In genomic region chr1:198272492-198272891, GRCh38 we compare ENCODE assay signal across 22 cellular contexts.
DNase-seq lines count a peak whose midpoint lies in the region; ATAC-seq and TF ChIP-seq lines count a peak whose summit lies in the region.
"Had no signal": no experiment of that assay in that cellular context is flagged by ENCODE, and none has a peak within 500 bp of the region (broad histone marks: within the 10 kb centered on the region; RNA-seq: fewer than 3 reads in every experiment).

No MANE protein-coding gene starts in this region.

- H3K36me3 ChIP-seq in adrenal gland (replicated peaks in 1 of 2) = no peaks in the 10 kb centered on the region
- H3K36me3 ChIP-seq: uterus had no signal

- no peak for DNase-seq in activated naive CD8-positive, alpha-beta T cell treated with anti-CD3 and anti-CD28 coated beads for 36 hours
- DNase-seq in adrenal gland (no peak), fibroblast of villous mesenchyme (ENCODE audit: low read depth) (peak; percentile 28), osteocyte (ENCODE audit: extremely low spot score, unreplicated experiment) (no peak), COR-L47 (lab: John Stamatoyannopoulos, UW) (no peak), COLO829 (ENCODE audit: low spot score) (no peak)
- DNase-seq: activated CD4-positive, CD25-positive, alpha-beta regulatory T cell treated with anti-CD3 and anti-CD28 coated beads, Interleukin-2, amount 50 U/mL, for 72 hours; activated CD8-positive, alpha-beta memory T cell treated with anti-CD3 and anti-CD28 coated beads, Interleukin-2, amount 50 U/mL, for 4 hours; activated naive CD4-positive, alpha-beta T cell treated with anti-CD3 and anti-CD28 coated beads for 36 hours; CD8-positive, alpha-beta memory T cell; central memory CD4-positive, alpha-beta T cell; effector CD8-positive, alpha-beta T cell; MM.1S; NCI-H187 treated with DMSO at 0.1 percent for 48 hours; NCI-H446 treated with DMSO at 0.1 percent for 48 hours; nucleus accumbens; stimulated activated CD4-positive, alpha-beta T cell treated with anti-CD3 and anti-CD28 coated beads, Interleukin-1b, Interleukin-23, amount 100 ng/mL, for 48 hours; uterus had no signal

- H3K9me3 Mint-ChIP-seq in activated naive CD8-positive, alpha-beta T cell (ENCODE audit: low read depth) = no peaks in the 10 kb centered on the region
- no peaks in the 10 kb centered on the region for H3K9me3 Mint-ChIP-seq in activated naive CD8-positive, alpha-beta T cell treated with anti-CD3 and anti-CD28 coated beads for 36 hours
- peaks cover 3% of the 10 kb centered on the region for H3K9me3 Mint-ChIP-seq in osteocyte (ENCODE audit: unreplicated experiment)
- H3K9me3 Mint-ChIP-seq: activated naive CD4-positive, alpha-beta T cell treated with anti-CD3 and anti-CD28 coated beads for 36 hours; CD8-positive, alpha-beta memory T cell; T-helper 1 cell treated with Interleukin-12 subunit alpha and Interleukin-12 subunit beta and Interleukin-4 antibody, amounts not matched to agents 30 μg/mL and 1 μg/mL, for 36 hours had no signal

- peaks cover 22% of the 10 kb centered on the region for H3K4me1 Mint-ChIP-seq in activated naive CD8-positive, alpha-beta T cell (ENCODE audit: low read depth)
- H3K4me1 Mint-ChIP-seq in activated naive CD8-positive, alpha-beta T cell treated with anti-CD3 and anti-CD28 coated beads for 36 hours = peaks cover 22% of the 10 kb centered on the region
- H3K4me1 Mint-ChIP-seq in osteocyte (ENCODE audit: unreplicated experiment) = peaks cover 35% of the 10 kb centered on the region

- ATAC-seq in HG03432 (IDR thresholded peaks at IDR 0.05; ENCODE audit: unreplicated experiment) = no peak
- ATAC-seq: sciatic nerve had no signal

- no peak overlapping the region for H3K4me3 ChIP-seq in adrenal gland
- no peak overlapping the region for H3K4me3 ChIP-seq in fibroblast of villous mesenchyme (ENCODE audit: low read depth, low read length)
- H3K4me3 ChIP-seq: uterus had no signal

- no peaks in the 10 kb centered on the region for H3K9me3 ChIP-seq in adrenal gland (replicated peaks in 1 of 3)
- H3K9me3 ChIP-seq: uterus had no signal

- H3K27me3 Mint-ChIP-seq in activated naive CD8-positive, alpha-beta T cell = no peaks in the 10 kb centered on the region
- H3K27me3 Mint-ChIP-seq in activated naive CD8-positive, alpha-beta T cell treated with anti-CD3 and anti-CD28 coated beads for 36 hours = no peaks in the 10 kb centered on the region
- H3K27me3 Mint-ChIP-seq in osteocyte (ENCODE audit: unreplicated experiment) = no peaks in the 10 kb centered on the region
- H3K27me3 Mint-ChIP-seq: CD8-positive, alpha-beta memory T cell had no signal

- H3K27ac Mint-ChIP-seq in activated naive CD8-positive, alpha-beta T cell = peak overlapping the region; percentile 41
- no peak overlapping the region for H3K27ac Mint-ChIP-seq in activated naive CD8-positive, alpha-beta T cell treated with anti-CD3 and anti-CD28 coated beads for 36 hours
- H3K27ac Mint-ChIP-seq in osteocyte (ENCODE audit: unreplicated experiment) = peak overlapping the region; percentile 50
- H3K27ac Mint-ChIP-seq: activated naive CD4-positive, alpha-beta T cell treated with anti-CD3 and anti-CD28 coated beads for 36 hours; T-helper 1 cell treated with Interleukin-12 subunit alpha and Interleukin-12 subunit beta and Interleukin-4 antibody, amounts not matched to agents 30 μg/mL and 1 μg/mL, for 36 hours had no signal

- no peak for TF ChIP-seq POLR2A in adrenal gland (IDR thresholded peaks at IDR 0.05)

- intact Hi-C loops in adrenal gland (cut with DNase I) = no loop called here

- H3K36me3 Mint-ChIP-seq in activated naive CD8-positive, alpha-beta T cell = no peaks in the 10 kb centered on the region
- peaks cover 5% of the 10 kb centered on the region for H3K36me3 Mint-ChIP-seq in activated naive CD8-positive, alpha-beta T cell treated with anti-CD3 and anti-CD28 coated beads for 36 hours
- H3K36me3 Mint-ChIP-seq in osteocyte (ENCODE audit: unreplicated experiment) = peaks cover 12% of the 10 kb centered on the region

- 13 to 24% (median 18%) methylated on average over 1 of the region's 1 CpG for WGBS in adrenal gland, 4 donors

- TF ChIP-seq CTCF in adrenal gland (IDR thresholded peaks at IDR 0.05) (no peak), fibroblast of villous mesenchyme (IDR thresholded peaks at IDR 0.05; ENCODE audit: insufficient read depth, low read depth, low read length) (no peak), osteocyte (IDR thresholded peaks at IDR 0.05) (no peak)

- peak overlapping the region in 4 of 5 donors; percentile 3 to 61 (median 33) for H3K27ac ChIP-seq in adrenal gland
- H3K27ac ChIP-seq: uterus had no signal

- peaks cover 14 to 96% of the 10 kb centered on the region in 2 donors for H3K4me1 ChIP-seq in adrenal gland (replicated peaks in 1 of 2)
- H3K4me1 ChIP-seq: uterus had no signal

- H3K27me3 ChIP-seq in adrenal gland = no peaks in the 10 kb centered on the region
- H3K27me3 ChIP-seq: uterus had no signal

- H3K4me3 Mint-ChIP-seq in activated naive CD8-positive, alpha-beta T cell = no peak overlapping the region
- no peak overlapping the region for H3K4me3 Mint-ChIP-seq in activated naive CD8-positive, alpha-beta T cell treated with anti-CD3 and anti-CD28 coated beads for 36 hours
- H3K4me3 Mint-ChIP-seq in osteocyte (ENCODE audit: unreplicated experiment) = no peak overlapping the region
- H3K4me3 Mint-ChIP-seq: activated naive CD4-positive, alpha-beta T cell treated with anti-CD3 and anti-CD28 coated beads for 36 hours; CD8-positive, alpha-beta memory T cell; T-helper 1 cell treated with Interleukin-12 subunit alpha and Interleukin-12 subunit beta and Interleukin-4 antibody, amounts not matched to agents 30 μg/mL and 1 μg/mL, for 36 hours had no signal
